Comparison of ENCODE assay signal across 21 cellular contexts in genomic region chr7:7017707-7018265, GRCh38.
DNase-seq lines count a peak whose midpoint lies in the region; ATAC-seq, FAIRE-seq and TF ChIP-seq lines count a peak whose summit lies in the region.
"Had no signal": no experiment of that assay in that cellular context is flagged by ENCODE, and none has a peak within 500 bp of the region (broad histone marks: within the 10 kb centered on the region; RNA-seq: fewer than 3 reads in every experiment).

No MANE protein-coding gene starts in this region.

- H4K20me1 ChIP-seq in PC-9 (ENCODE audit: insufficient read depth), result no peaks in the 10 kb centered on the region

- no peak for FAIRE-seq in HTR-8/SVneo (lab: Jason Lieb, UNC)
- FAIRE-seq: H54, HepG2 had no signal

- H3K4me1 ChIP-seq in PC-9 (replicated peaks; ENCODE audit: insufficient read depth) (peaks cover 21% of the 10 kb centered on the region), BE2C (no peaks in the 10 kb centered on the region)
- H3K4me1 ChIP-seq: SJSA1 had no signal

- CTCF ChIA-PET in PC-9 (lab: Charles Lee), result no interaction called here

- intact Hi-C loops in PC-9 (cut with micrococcal nuclease; ENCODE audit: unreplicated experiment), result loop anchor here (5.0 kb wide), 1 partner anchor 160 kb away; no protein-coding TSS in a partner anchor

- H3K79me2 ChIP-seq in PC-9 (ENCODE audit: low read depth), result no peaks in the 10 kb centered on the region

- POLR2A ChIA-PET in PC-9 (lab: Charles Lee; ENCODE audit: unreplicated experiment), result interaction anchor here (0.6 to 0.9 kb wide), 4 partner anchors 61 to 547 kb away, joined by 5 to 7 read pairs (median 6); no protein-coding TSS in a partner anchor

- no peaks in the 10 kb centered on the region for H3K9me2 ChIP-seq in PC-9 (ENCODE audit: insufficient read depth)

- no peak overlapping the region for H2AFZ ChIP-seq in PC-9

- no peaks in the 10 kb centered on the region for H3K36me3 ChIP-seq in PC-9 (ENCODE audit: low read depth)
- no peaks in the 10 kb centered on the region for H3K36me3 ChIP-seq in BE2C
- H3K36me3 ChIP-seq: SJSA1 had no signal

- H3K4me2 ChIP-seq in PC-9, result peak overlapping the region; percentile 34
- H3K4me2 ChIP-seq: KMS-11 had no signal

- peak overlapping the region; percentile 50 for H3K27ac ChIP-seq in C4-2B
- H3K27ac ChIP-seq in PC-9, result peak overlapping the region; percentile 44
- peak overlapping the region; percentile 7 for H3K27ac ChIP-seq in epithelial cell of prostate
- H3K27ac ChIP-seq: KMS-11, SJSA1 had no signal

- H3K27me3 ChIP-seq in PC-9 (ENCODE audit: insufficient read depth, low read depth) (no peaks in the 10 kb centered on the region), BE2C (no peaks in the 10 kb centered on the region; the same call in 1 of the 2 replicates)
- H3K27me3 ChIP-seq: SJSA1 had no signal

- no peak for ATAC-seq in HG02870 (IDR thresholded peaks at IDR 0.05; ENCODE audit: unreplicated experiment)
- ATAC-seq: HepG2 had no signal

- peaks cover 16% of the 10 kb centered on the region; the same call in 1 of the 2 replicates for H3F3A ChIP-seq in PC-9 (ENCODE audit: insufficient read depth, low read depth)

- DNase-seq in HT-29 (ENCODE audit: low spot score), result peak; percentile 45
- peak; percentile 16 to 96 for DNase-seq in PC-9
- DNase-seq in epithelial cell of prostate (ENCODE audit: low read depth, low spot score), result peak; percentile 54
- no peak for DNase-seq in SKM-1 (lab: John Stamatoyannopoulos, UW; ENCODE audit: unreplicated experiment)
- no peak for DNase-seq in BE2C
- no peak for DNase-seq in HTR-8/SVneo (ENCODE audit: insufficient read length, low spot score)
- DNase-seq: DMS79, MM.1S, NCI-H1092, NCI-H146, NCI-H2029 treated with DMSO at 0.1 percent for 48 hours, NCI-H2171, NCI-H510A treated with DMSO at 0.1 percent for 48 hours, NCI-H774, SW 1271 had no signal

- TF ChIP-seq CTCF in C4-2B (conservative IDR thresholded peaks at IDR 0.05) (no peak), PC-9 (conservative IDR thresholded peaks at IDR 0.05) (no peak), BE2C (IDR thresholded peaks at IDR 0.05; ENCODE audit: low read depth, low read length) (no peak)

- H3K4me3 ChIP-seq in PC-9 (no peak overlapping the region), BE2C (ENCODE audit: low read depth, low read length) (no peak overlapping the region)
- H3K4me3 ChIP-seq: SJSA1 had no signal

- H3K9me3 ChIP-seq in PC-9 (ENCODE audit: insufficient read depth, low read depth) (no peaks in the 10 kb centered on the region), BE2C (no peaks in the 10 kb centered on the region)
- H3K9me3 ChIP-seq: SJSA1 had no signal

- no TSS peak for BruUV-seq in PC-9 (replicated peaks; lab: Mats Ljungman, UMichigan)

Comparison
In these comparisons a context has a peak if more than half of its experiments do, and no peak if none do; other contexts are left out.
1. DNase-seq: peak in HT-29 (single experiment), PC-9 (2 of 2) and epithelial cell of prostate (single experiment); none in SKM-1 (single experiment), BE2C (single experiment) and HTR-8/SVneo (single experiment).
2. Peak in every context shown above with its lines, with median percentiles within 50 percentile points of each other: H3K27ac ChIP-seq.